In the genomic region with DNA sequence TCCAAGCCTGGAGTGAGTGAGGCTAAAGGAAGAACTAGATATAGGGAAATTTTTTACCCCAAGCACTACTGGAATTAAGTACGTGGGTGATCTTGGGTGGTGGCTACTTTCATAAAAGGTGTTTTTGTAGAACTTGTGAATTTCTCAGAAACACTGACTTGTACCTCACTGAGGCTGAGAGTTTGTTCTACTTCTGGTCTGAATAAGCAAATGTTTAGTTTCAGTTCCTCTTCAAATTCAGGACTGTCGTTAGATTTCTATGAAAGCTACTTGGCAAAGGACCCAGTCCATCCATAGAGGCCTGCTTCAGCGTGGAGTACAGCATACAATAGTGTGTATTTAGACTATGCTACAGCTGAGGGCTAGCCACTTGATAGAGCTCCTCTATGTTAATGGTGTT, we compare ENCODE assay signal across 12 cellular contexts.
DNase-seq lines count a peak whose midpoint lies in the region; ATAC-seq lines count a peak whose summit lies in the region.
"Had no signal": no experiment of that assay in that cellular context is flagged by ENCODE, and none has a peak within 500 bp of the region (broad histone marks: within the 10 kb centered on the region; RNA-seq: fewer than 3 reads in every experiment).

No MANE protein-coding gene starts in this region.

- DNase-seq in globus pallidus (ENCODE audit: low spot score) (peak; percentile 50), NCI-H226 (no peak), NCI-H2196 treated with DMSO at 0.1 percent for 48 hours (lab: John Stamatoyannopoulos, UW; ENCODE audit: unreplicated experiment) (no peak)
- DNase-seq in stimulated activated CD4-positive, alpha-beta T cell treated with anti-CD3 and anti-CD28 coated beads, Interleukin-15, amount 100 ng/mL, for 24 hours: no peak
- no peak for DNase-seq in activated CD8-positive, alpha-beta memory T cell treated with anti-CD3 and anti-CD28 coated beads for 24 hours
- DNase-seq: effector CD8-positive, alpha-beta T cell; left cardiac atrium; NCI-H2227 treated with DMSO at 0.1 percent for 48 hours; spleen had no signal

- ATAC-seq in GM18907 (IDR thresholded peaks at IDR 0.05; ENCODE audit: unreplicated experiment): peak; percentile 98
- ATAC-seq in GM21529 (IDR thresholded peaks at IDR 0.05; ENCODE audit: unreplicated experiment): peak; percentile 96
- peak; percentile 98 for ATAC-seq in HG03439 (IDR thresholded peaks at IDR 0.05; ENCODE audit: unreplicated experiment)
- ATAC-seq: left cardiac atrium had no signal
